ENCODE assay signal across 8 cellular contexts in the genomic region with DNA sequence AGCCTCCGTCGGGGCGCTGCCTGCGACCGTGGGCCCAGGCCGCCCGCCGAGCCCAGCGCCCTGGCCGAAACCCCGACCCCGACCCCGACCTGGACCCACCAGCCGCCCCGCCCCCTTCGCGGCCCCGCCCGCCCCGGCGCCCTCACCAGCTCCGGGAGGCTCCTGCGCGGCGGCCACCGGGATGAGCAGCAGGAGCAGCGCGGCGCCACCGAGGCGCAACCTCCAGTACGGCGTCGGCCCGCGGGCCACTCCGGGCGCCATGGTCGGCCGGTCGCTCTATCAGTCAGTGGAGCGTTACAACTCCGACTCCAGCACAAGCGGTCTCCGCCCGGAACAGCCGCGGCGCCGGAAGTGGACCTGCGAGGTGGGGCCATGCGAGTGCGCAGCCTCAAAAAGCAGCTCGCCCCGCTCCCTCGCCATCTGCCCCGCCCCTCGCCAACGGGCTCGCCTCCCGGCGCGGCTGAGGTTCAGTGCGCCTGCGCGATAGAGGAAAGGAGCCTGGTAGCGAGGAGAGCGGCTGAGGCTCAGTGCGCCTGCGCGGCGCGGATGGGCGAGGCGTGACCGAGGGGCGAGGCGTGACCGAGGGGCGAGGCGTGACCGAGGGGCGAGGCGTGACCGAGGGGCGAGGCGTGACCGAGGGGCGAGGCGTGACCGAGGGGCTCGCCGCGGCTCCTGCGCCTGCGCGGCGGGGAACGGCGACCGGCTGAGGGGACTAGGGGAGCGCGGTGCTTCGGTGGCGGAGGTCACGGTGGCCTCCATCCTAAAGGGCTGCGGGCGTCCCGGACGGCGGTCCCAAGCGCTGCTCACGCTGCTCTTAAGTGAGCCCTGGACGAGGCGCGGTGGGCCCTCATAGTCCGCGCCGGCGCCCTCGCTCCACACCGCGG. TPM values are rescaled to one million over a fixed set of nuclear protein-coding genes. Genes with fewer than 3 reads are reported as not detected.
DNase-seq lines count a peak whose midpoint lies in the region; ATAC-seq and TF ChIP-seq lines count a peak whose summit lies in the region.

A gene with protein sequence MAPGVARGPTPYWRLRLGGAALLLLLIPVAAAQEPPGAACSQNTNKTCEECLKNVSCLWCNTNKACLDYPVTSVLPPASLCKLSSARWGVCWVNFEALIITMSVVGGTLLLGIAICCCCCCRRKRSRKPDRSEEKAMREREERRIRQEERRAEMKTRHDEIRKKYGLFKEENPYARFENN (minus strand): TSS at position 335 of the 884 bp plus-strand sequence. CDS start 74 bp downstream, at position 261.

- CTCF ChIA-PET in BJ (lab: Yijun Ruan, JAX): interaction anchor here (1.0 to 3.1 kb wide), 6 partner anchors 9 to 80 kb away, joined by 3 to 15 read pairs (median 6); partner anchors contain the start of gene UBE2G2

- no peaks in the 10 kb centered on the region for H3K27me3 ChIP-seq in BJ (ENCODE audit: control insufficient read depth, insufficient read depth, low read length)

- peak; percentile 73 for DNase-seq in BJ (ENCODE audit: low read depth)
- peak; percentile 97 for DNase-seq in GM19240 (ENCODE audit: insufficient read length, low spot score)
- DNase-seq in NCI-H524 treated with DMSO at 0.1 percent for 48 hours (lab: John Stamatoyannopoulos, UW): peak; percentile 88
- peak; percentile 99 for DNase-seq in activated CD4-positive, alpha-beta T cell treated with anti-CD3 and anti-CD28 coated beads for 4 hours
- DNase-seq in choroid plexus epithelial cell (ENCODE audit: low read depth): peak; percentile 98
- DNase-seq in kidney glomerular epithelial cell (lab: John Stamatoyannopoulos, UW): peak; percentile 94
- DNase-seq in stimulated activated CD4-positive, alpha-beta T cell treated with anti-CD3 and anti-CD28 coated beads, Interleukin-15, amount 100 ng/mL, for 48 hours (ENCODE audit: low read depth in 2 of 2): peak; percentile 98 to 99

- no peaks in the 10 kb centered on the region for H3K36me3 ChIP-seq in BJ (ENCODE audit: control insufficient read depth, insufficient read depth, low read length)

- TF ChIP-seq CTCF in BJ (IDR thresholded peaks at IDR 0.05; ENCODE audit: insufficient read depth, low read depth, low read length): no peak
- no peak for TF ChIP-seq CTCF in choroid plexus epithelial cell (conservative IDR thresholded peaks at IDR 0.05; ENCODE audit: low read depth, low read length)

- H3K4me3 ChIP-seq in BJ (ENCODE audit: low read depth, low read length): peak within 1 kb of the TSS; percentile 78
- H3K4me3 ChIP-seq in choroid plexus epithelial cell (ENCODE audit: low read depth, low read length): peak within 1 kb of the TSS; percentile 85

- POLR2A ChIA-PET in BJ (lab: Charles Lee): interaction anchor here (0.5 to 1.0 kb wide), 3 partner anchors 27 to 257 kb away, joined by 3 to 4 read pairs (median 3); partner anchors contain the start of gene UBE2G2

- peak; percentile 53 for ATAC-seq in HG03457 (IDR thresholded peaks at IDR 0.05; ENCODE audit: unreplicated experiment)

RNA-seq across cellular contexts. Expression of the gene that starts here (rescaled TPM):
- polyA plus RNA-seq in BJ (2011; rRNA removed): 234 and 249 TPM in 2 replicates
- polyA minus RNA-seq in BJ (2011; rRNA and poly(A)+ RNA removed): 74.2 and 109 TPM in 2 replicates

Comparison
In these comparisons a context has a peak if more than half of its experiments do, and no peak if none do; other contexts are left out.
1. Peak in every context shown above with its lines: DNase-seq, ATAC-seq and H3K4me3 ChIP-seq.